In the genomic region with DNA sequence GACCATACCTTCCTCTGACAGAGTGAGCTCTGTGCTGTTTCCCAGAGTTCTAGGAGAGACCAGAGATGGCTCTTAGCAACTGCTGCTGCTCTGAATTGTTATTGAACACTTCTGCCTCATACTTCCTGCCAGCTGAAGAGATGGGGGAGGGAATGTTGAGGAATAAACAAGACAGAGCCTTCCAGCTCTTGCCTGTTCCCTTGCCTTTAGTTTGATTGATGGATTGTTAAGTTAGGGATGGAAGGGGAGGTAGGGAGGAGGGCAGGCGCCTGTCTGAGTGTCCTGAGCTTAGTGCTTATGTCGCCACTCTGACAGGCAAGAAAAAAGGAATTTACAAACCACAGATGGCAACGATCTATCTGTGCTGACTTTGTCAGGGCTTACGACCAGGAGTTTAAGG, we compare ENCODE assay signal across 8 cellular contexts. TPM values are rescaled to one million over a fixed set of nuclear protein-coding genes. Genes with fewer than 3 reads are reported as not detected.
A peak's percentile ranks its signal among the peaks of the same experiment; 100 is the strongest.
DNase-seq lines count a peak whose midpoint lies in the region; ATAC-seq lines count a peak whose summit lies in the region.

No MANE protein-coding gene starts in this region.

- peak overlapping the region; percentile 66 for H3K27ac ChIP-seq in CD4-positive, CD25-positive, alpha-beta regulatory T cell (ENCODE audit: insufficient read depth, low read length, poor library complexity, severe bottlenecking)
- no peak overlapping the region for H3K27ac ChIP-seq in aorta (ENCODE audit: low read depth in 1 of 2, low read length in 2 of 2)

- WGBS in aorta, 2 donors: 69 to 72% methylated on average over 4 of the region's 4 CpGs

- H3K36me3 Mint-ChIP-seq in CD4-positive, CD25-positive, alpha-beta regulatory T cell: peaks cover 41% of the 10 kb centered on the region
- peaks cover 11 to 21% of the 10 kb centered on the region in 2 donors for H3K36me3 Mint-ChIP-seq in naive B cell

- no peaks in the 10 kb centered on the region for H3K9me3 Mint-ChIP-seq in CD4-positive, CD25-positive, alpha-beta regulatory T cell
- H3K9me3 Mint-ChIP-seq in naive B cell: no peaks in the 10 kb centered on the region

- peak in 2 of 3 donors; percentile 8 to 24 for DNase-seq in CD4-positive, CD25-positive, alpha-beta regulatory T cell
- peak; percentile 68 for DNase-seq in LHCN-M2 (ENCODE audit: low read depth)
- peak; percentile 1 for DNase-seq in central memory CD4-positive, alpha-beta T cell
- no peak for DNase-seq in naive B cell
- DNase-seq in posterior vena cava (ENCODE audit: low spot score): no peak
- DNase-seq in aorta: no peak

- no peaks in the 10 kb centered on the region for H3K9me3 ChIP-seq in CD4-positive, CD25-positive, alpha-beta regulatory T cell (ENCODE audit: control insufficient read depth in 2 of 2, low read length in 2 of 2)
- H3K9me3 ChIP-seq in aorta (ENCODE audit: control insufficient read depth, low read length): no peaks in the 10 kb centered on the region

- H3K4me3 Mint-ChIP-seq in CD4-positive, CD25-positive, alpha-beta regulatory T cell: peak overlapping the region in 3 of 4 donors; percentile 11 to 74 (median 39)
- H3K4me3 Mint-ChIP-seq in naive B cell: peak overlapping the region in 7 of 8 donors; percentile 7 to 78 (median 48)

- H3K4me1 ChIP-seq in CD4-positive, CD25-positive, alpha-beta regulatory T cell (ENCODE audit: control insufficient read depth, insufficient read depth, low read length, poor library complexity, severe bottlenecking): peaks cover 35% of the 10 kb centered on the region
- H3K4me1 ChIP-seq in aorta (ENCODE audit: control insufficient read depth in 1 of 2, insufficient read depth in 2 of 2, low read length in 2 of 2): no peaks in the 10 kb centered on the region

- intact Hi-C loops in posterior vena cava (cut with DNase I): no loop called here
- intact Hi-C loops in aorta (cut with DNase I): no loop called here

- H3K27me3 Mint-ChIP-seq in CD4-positive, CD25-positive, alpha-beta regulatory T cell: no peaks in the 10 kb centered on the region
- H3K27me3 Mint-ChIP-seq in naive B cell: no peaks in the 10 kb centered on the region

- H3K27ac Mint-ChIP-seq in CD4-positive, CD25-positive, alpha-beta regulatory T cell: peak overlapping the region; percentile 76 to 99 (median 90)
- H3K27ac Mint-ChIP-seq in naive B cell: peak overlapping the region; percentile 53 to 89 (median 62)

- peaks cover 29 to 80% (median 59%) of the 10 kb centered on the region in 4 donors for H3K4me1 Mint-ChIP-seq in CD4-positive, CD25-positive, alpha-beta regulatory T cell
- peaks cover 37 to 42% (median 39%) of the 10 kb centered on the region in 3 donors for H3K4me1 Mint-ChIP-seq in naive B cell

- no peaks in the 10 kb centered on the region for H3K27me3 ChIP-seq in CD4-positive, CD25-positive, alpha-beta regulatory T cell (ENCODE audit: control insufficient read depth, insufficient read depth, low read length)
- H3K27me3 ChIP-seq in aorta (ENCODE audit: control insufficient read depth in 1 of 2, insufficient read depth in 2 of 2, low read length in 1 of 2): no peaks in the 10 kb centered on the region

- H3K4me3 ChIP-seq in CD4-positive, CD25-positive, alpha-beta regulatory T cell (ENCODE audit: low read depth, low read length): peak overlapping the region; percentile 56
- H3K4me3 ChIP-seq in aorta (ENCODE audit: low read length in 2 of 2): no peak overlapping the region

- ATAC-seq in CD4-positive, CD25-positive, alpha-beta regulatory T cell (ENCODE audit: low read depth in 2 of 2): peak in 1 of 2 donors; percentile 41
- no peak for ATAC-seq in naive B cell (ENCODE audit: low read depth in 2 of 2)
- ATAC-seq in aorta (ENCODE audit: low FRiP score): no peak
- no peak for ATAC-seq in HG02642 (IDR thresholded peaks at IDR 0.05; ENCODE audit: poor library complexity, unreplicated experiment)
- no peak for ATAC-seq in GM18498 (IDR thresholded peaks at IDR 0.05; ENCODE audit: unreplicated experiment)

- H3K36me3 ChIP-seq in CD4-positive, CD25-positive, alpha-beta regulatory T cell (ENCODE audit: control insufficient read depth, insufficient read depth, low read length): peaks cover 20% of the 10 kb centered on the region
- peaks cover 0 to 6% of the 10 kb centered on the region in 2 donors for H3K36me3 ChIP-seq in aorta (ENCODE audit: control insufficient read depth in 1 of 2, insufficient read depth in 2 of 2, low read length in 1 of 2)

RNA-seq across cellular contexts. Expression of gene ZNF609, which starts 42.8 kb away (rescaled TPM):
- 39.0 TPM for total RNA-seq in CD4-positive, CD25-positive, alpha-beta regulatory T cell
- 1 to 10 TPM in 3 of 4 donors, under 1 TPM in 1; 0.64 to 2.6 (median 1.6) TPM for polyA plus RNA-seq in CD4-positive, CD25-positive, alpha-beta regulatory T cell
- total RNA-seq in LHCN-M2 (2014; rRNA removed): 12.5 and 13.1 TPM in 2 replicates
- polyA plus RNA-seq in LHCN-M2 (2012): 8.9 TPM
- 1 to 10 TPM in 5 of 6 donors, under 1 TPM in 1; 0.83 to 4.4 (median 2.6) TPM for polyA plus RNA-seq in naive B cell (ENCODE audit: low read depth in 6 of 6)
- total RNA-seq in posterior vena cava: 10 to 100 TPM; 28.1 to 32.8 TPM
- total RNA-seq in aorta: 10 to 100 TPM; 40.5 to 46.7 TPM
- 1 to 10 TPM; 5.4 to 6.7 TPM for polyA plus RNA-seq in aorta

Comparison
In these comparisons a context has a peak if more than half of its experiments do, and no peak if none do; other contexts are left out.
1. DNase-seq: peak in CD4-positive, CD25-positive, alpha-beta regulatory T cell (2 of 3), LHCN-M2 (single experiment) and central memory CD4-positive, alpha-beta T cell (single experiment); none in naive B cell (single experiment), posterior vena cava (single experiment) and aorta (0 of 2).